ENCODE assay signal across 8 cellular contexts in the genomic region with DNA sequence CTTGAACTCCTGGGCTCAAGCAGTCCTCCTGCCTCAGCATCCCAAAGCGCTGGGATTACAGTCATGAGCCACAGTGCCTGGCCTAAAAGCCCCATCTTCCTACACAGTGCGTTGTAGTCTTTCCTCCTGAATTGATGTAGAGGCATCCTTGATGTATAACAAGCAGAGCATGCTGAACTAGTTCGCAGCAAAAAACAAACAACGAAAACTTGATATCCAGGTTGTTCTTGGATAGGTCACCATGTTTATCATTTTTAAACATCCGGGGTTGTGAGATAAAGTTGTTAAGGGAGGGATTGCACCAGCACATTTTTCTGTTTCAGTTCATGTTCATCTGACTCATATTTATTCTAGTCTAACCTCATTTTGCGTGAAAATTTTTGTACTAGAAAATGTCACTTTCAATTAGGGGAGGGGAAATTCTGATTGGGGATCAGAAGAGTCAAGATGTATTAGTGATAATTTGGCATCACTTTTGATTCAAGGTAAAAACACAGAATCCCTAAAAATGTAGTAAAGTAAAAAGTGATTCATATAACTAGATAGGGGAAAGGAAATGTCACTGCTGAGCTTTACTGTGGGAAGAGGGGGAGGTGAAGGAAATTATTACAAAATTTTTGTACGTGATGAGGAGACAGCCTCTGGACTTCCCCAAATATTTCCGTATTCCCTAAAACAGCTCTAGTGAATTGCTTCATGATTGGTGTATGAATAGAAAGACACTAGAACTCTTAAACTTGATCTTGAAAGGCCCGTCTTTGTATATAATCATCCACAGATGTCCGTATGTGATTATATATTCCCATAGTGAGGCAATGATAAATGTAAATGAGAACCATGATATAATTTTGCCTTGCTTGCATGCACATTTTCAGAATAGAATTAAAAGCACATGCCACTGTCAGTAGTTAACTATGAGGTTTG. TPM values are rescaled to one million over a fixed set of nuclear protein-coding genes. Genes with fewer than 3 reads are reported as not detected.
DNase-seq lines count a peak whose midpoint lies in the region; ATAC-seq, FAIRE-seq and TF ChIP-seq lines count a peak whose summit lies in the region.

No MANE protein-coding gene starts in this region.

- FAIRE-seq in GM12892 (lab: Jason Lieb, UNC) (peak; percentile 80), HepG2 (lab: Jason Lieb, UNC) (no peak)

- no peak overlapping the region for H3K4me3 ChIP-seq in HepG2 (replicated peaks in 1 of 3; ENCODE audit: insufficient read depth in 1 of 3, low read depth in 2 of 3, low read length in 3 of 3)

- H3K9ac ChIP-seq in HepG2 (ENCODE audit: insufficient read depth, low read depth, low read length), result no peak overlapping the region

- POLR2A ChIA-PET in HepG2 (lab: Yijun Ruan, JAX), result no interaction called here

- H3K27me3 Mint-ChIP-seq in activated naive CD8-positive, alpha-beta T cell treated with anti-CD3 and anti-CD28 coated beads, Interleukin-2, amount 50 U/mL, for 24 hours, result no peaks in the 10 kb centered on the region

- H3K4me1 ChIP-seq in HepG2 (ENCODE audit: insufficient read depth, low read length), result peaks cover 39% of the 10 kb centered on the region

- CTCF ChIA-PET in HepG2 (lab: Yijun Ruan, JAX; ENCODE audit: low intra/inter-chr PET ratio, low total read pairs), result no interaction called here

- no peaks in the 10 kb centered on the region for H3K9me3 ChIP-seq in HepG2 (ENCODE audit: low read length)

- H2AFZ ChIP-seq in HepG2 (ENCODE audit: low read length), result no peak overlapping the region

- no TSS peak for BruUV-seq in HepG2 (replicated peaks; lab: Mats Ljungman, UMichigan)

- no peaks in the 10 kb centered on the region for H3K9me3 Mint-ChIP-seq in activated naive CD8-positive, alpha-beta T cell treated with anti-CD3 and anti-CD28 coated beads, Interleukin-2, amount 50 U/mL, for 24 hours

- H3K27ac ChIP-seq in HepG2 (ENCODE audit: extremely low read length, insufficient read depth, low read length), result no peak overlapping the region

- TF ChIP-seq POLR2A in GM12892 (IDR thresholded peaks at IDR 0.05; ENCODE audit: low read depth, low read length), result no peak
- TF ChIP-seq POLR2A in HepG2 (IDR thresholded peaks at IDR 0.05; ENCODE audit: insufficient read depth in 1 of 2, low read depth in 2 of 2, low read length in 2 of 2), result no peak

- H3K27ac Mint-ChIP-seq in activated naive CD8-positive, alpha-beta T cell treated with anti-CD3 and anti-CD28 coated beads, Interleukin-2, amount 50 U/mL, for 24 hours, result peak overlapping the region; percentile 98

- peak; percentile 62 for ATAC-seq in HG03159 (IDR thresholded peaks at IDR 0.05; ENCODE audit: unreplicated experiment)
- ATAC-seq in activated naive CD8-positive, alpha-beta T cell treated with anti-CD3 and anti-CD28 coated beads, Interleukin-2, amount 50 U/mL, for 24 hours, result peak; percentile 68
- no peak for ATAC-seq in HepG2
- no peak for ATAC-seq in GM18907 (IDR thresholded peaks at IDR 0.05; ENCODE audit: unreplicated experiment)
- no peak for ATAC-seq in GM19452 (IDR thresholded peaks at IDR 0.05; ENCODE audit: unreplicated experiment)

- no peaks in the 10 kb centered on the region for H3K79me2 ChIP-seq in HepG2 (ENCODE audit: insufficient read depth, low read length)

- no peak for TF ChIP-seq RAD21 in HepG2 (CRISPR knock-in tag; IDR thresholded peaks at IDR 0.05)

- in situ Hi-C loops in HepG2 (cut with HindIII; ENCODE audit: extremely low pct_ligation_motif_present, low pct_unique_long_range_greater_than_20kb), result no loop called here

- no peaks in the 10 kb centered on the region for H4K20me1 ChIP-seq in HepG2 (ENCODE audit: insufficient read depth, low read length)

- no peak for TF ChIP-seq EP300 in HepG2 (IDR thresholded peaks at IDR 0.05; ENCODE audit: low read depth in 2 of 2, low read length in 2 of 2)
- no peak for TF ChIP-seq EP300 in HepG2 (CRISPR knock-in tag; IDR thresholded peaks at IDR 0.05; ENCODE audit: borderline replicate concordance)

- 78% methylated on average over 10 of the region's 10 CpGs for WGBS in HepG2 (ENCODE audit: low lambda C conversion rate)

- intact Hi-C loops in HepG2 (cut with micrococcal nuclease; ENCODE audit: unreplicated experiment), result loop anchor here (10.0 kb wide), 1 partner anchor 52 kb away; no protein-coding TSS in a partner anchor

- peak overlapping the region; percentile 68 for H3K4me3 Mint-ChIP-seq in activated naive CD8-positive, alpha-beta T cell treated with anti-CD3 and anti-CD28 coated beads, Interleukin-2, amount 50 U/mL, for 24 hours

- peaks cover 94% of the 10 kb centered on the region for H3K4me1 Mint-ChIP-seq in activated naive CD8-positive, alpha-beta T cell treated with anti-CD3 and anti-CD28 coated beads, Interleukin-2, amount 50 U/mL, for 24 hours

- no peak overlapping the region for H3K4me2 ChIP-seq in HepG2 (ENCODE audit: low read depth, low read length)

- no peaks in the 10 kb centered on the region; a peak in 1 of 5 replicates for H3K27me3 ChIP-seq in HepG2 (ENCODE audit: control insufficient read depth in 1 of 2, insufficient read depth in 2 of 2, low read length in 2 of 2)

- no peak for TF ChIP-seq CTCF in HepG2 (CRISPR knock-in tag; IDR thresholded peaks at IDR 0.05)

- no peaks in the 10 kb centered on the region for H3K36me3 ChIP-seq in HepG2 (replicated peaks in 1 of 2; ENCODE audit: control insufficient read depth in 1 of 2, insufficient read depth in 2 of 2, low read length in 2 of 2)

- DNase-seq in GM12892 (ENCODE audit: insufficient read length) (no peak), HepG2 (ENCODE audit: low spot score) (peak; percentile 39), iPS-NIHi7 (ENCODE audit: extremely low spot score) (no peak), GOT3 (lab: John Stamatoyannopoulos, UW) (no peak)
- DNase-seq in activated naive CD8-positive, alpha-beta T cell treated with anti-CD3 and anti-CD28 coated beads, Interleukin-2, amount 50 U/mL, for 24 hours, result no peak

- peaks cover 54% of the 10 kb centered on the region for H3K36me3 Mint-ChIP-seq in activated naive CD8-positive, alpha-beta T cell treated with anti-CD3 and anti-CD28 coated beads, Interleukin-2, amount 50 U/mL, for 24 hours (ENCODE audit: low read depth)

RNA-seq across cellular contexts. Expression of gene RAB8B, which starts 22.9 kb away (rescaled TPM):
- 73.7 TPM for polyA plus RNA-seq in GM12892 (2012; ENCODE audit: missing spikeins)
- 14.2 and 20.4 TPM in 2 replicates for total RNA-seq in HepG2 (2016; rRNA removed; fragmentation: Illumina TruSeq; extraction: Trizol)
- total RNA-seq in HepG2 (2016; cell fraction: cytosol; rRNA removed; fragmentation: Illumina TruSeq; extraction: Trizol; ENCODE audit: low read depth), result 0.79 and 1.7 TPM in 2 replicates
- total RNA-seq in HepG2 (2016; cell fraction: insoluble cytoplasmic fraction; rRNA removed; fragmentation: Illumina TruSeq; extraction: Trizol), result 14.3 and 23.1 TPM in 2 replicates
- total RNA-seq in HepG2 (2016; cell fraction: membrane; rRNA removed; fragmentation: Illumina TruSeq; extraction: Trizol), result 4.1 and 5.5 TPM in 2 replicates
- 7.3 and 8.0 TPM in 2 replicates for total RNA-seq in HepG2 (2016; cell fraction: nucleus; rRNA removed; fragmentation: Illumina TruSeq; extraction: Trizol)
- polyA plus RNA-seq in HepG2 (2011; rRNA removed), result 4.7 and 6.8 TPM in 2 replicates
- polyA plus RNA-seq in HepG2 (2011; cell fraction: cytosol; rRNA removed), result 2.3 and 3.5 TPM in 2 replicates
- polyA plus RNA-seq in HepG2 (2011; cell fraction: nucleus; rRNA removed), result 3.0 TPM in 2 replicates
- 5.3 and 8.5 TPM in 2 replicates for polyA plus RNA-seq in HepG2 (2012)
- 1.4 and 1.5 TPM in 2 replicates for polyA plus RNA-seq in HepG2 (2016; cell fraction: cytosol; fragmentation: Illumina TruSeq; extraction: Trizol; ENCODE audit: low read depth)
- polyA plus RNA-seq in HepG2 (2016; cell fraction: insoluble cytoplasmic fraction; fragmentation: Illumina TruSeq; extraction: Trizol; ENCODE audit: low read depth), result 11.3 and 13.5 TPM in 2 replicates
- polyA plus RNA-seq in HepG2 (2016; cell fraction: membrane; fragmentation: Illumina TruSeq; extraction: Trizol; ENCODE audit: low read depth), result 2.8 and 2.9 TPM in 2 replicates
- polyA plus RNA-seq in HepG2 (2016; cell fraction: nucleus; fragmentation: Illumina TruSeq; extraction: Trizol; ENCODE audit: insufficient read depth, low read depth), result 7.1 and 7.6 TPM in 2 replicates
- polyA minus RNA-seq in HepG2 (2011; rRNA and poly(A)+ RNA removed; ENCODE audit: low replicate concordance), result 4.8 and 5.9 TPM in 2 replicates
- polyA minus RNA-seq in HepG2 (2011; cell fraction: cytosol; rRNA and poly(A)+ RNA removed), result 22.2 and 22.6 TPM in 2 replicates
- 5.2 and 8.2 TPM in 2 replicates for polyA minus RNA-seq in HepG2 (2011; cell fraction: nucleus; rRNA and poly(A)+ RNA removed)

RNA-seq across cellular contexts. Expression of gene RPS27L, which starts 55.0 kb away (rescaled TPM):
- polyA plus RNA-seq in GM12892 (2012; ENCODE audit: missing spikeins), result 409 TPM
- total RNA-seq in HepG2 (2016; rRNA removed; fragmentation: Illumina TruSeq; extraction: Trizol), result 433 and 596 TPM in 2 replicates
- 167 and 206 TPM in 2 replicates for total RNA-seq in HepG2 (2016; cell fraction: cytosol; rRNA removed; fragmentation: Illumina TruSeq; extraction: Trizol; ENCODE audit: low read depth)
- total RNA-seq in HepG2 (2016; cell fraction: insoluble cytoplasmic fraction; rRNA removed; fragmentation: Illumina TruSeq; extraction: Trizol), result 426 and 625 TPM in 2 replicates
- total RNA-seq in HepG2 (2016; cell fraction: membrane; rRNA removed; fragmentation: Illumina TruSeq; extraction: Trizol), result 209 and 262 TPM in 2 replicates
- total RNA-seq in HepG2 (2016; cell fraction: nucleus; rRNA removed; fragmentation: Illumina TruSeq; extraction: Trizol), result 142 and 149 TPM in 2 replicates
- 210 and 231 TPM in 2 replicates for polyA plus RNA-seq in HepG2 (2011; rRNA removed)
- 112 and 159 TPM in 2 replicates for polyA plus RNA-seq in HepG2 (2011; cell fraction: cytosol; rRNA removed)
- 53.6 and 77.1 TPM in 2 replicates for polyA plus RNA-seq in HepG2 (2011; cell fraction: nucleus; rRNA removed)
- polyA plus RNA-seq in HepG2 (2012), result 270 and 317 TPM in 2 replicates
- 194 and 258 TPM in 2 replicates for polyA plus RNA-seq in HepG2 (2016; cell fraction: cytosol; fragmentation: Illumina TruSeq; extraction: Trizol; ENCODE audit: low read depth)
- polyA plus RNA-seq in HepG2 (2016; cell fraction: insoluble cytoplasmic fraction; fragmentation: Illumina TruSeq; extraction: Trizol; ENCODE audit: low read depth), result 673 and 714 TPM in 2 replicates
- 226 and 313 TPM in 2 replicates for polyA plus RNA-seq in HepG2 (2016; cell fraction: membrane; fragmentation: Illumina TruSeq; extraction: Trizol; ENCODE audit: low read depth)
- polyA plus RNA-seq in HepG2 (2016; cell fraction: nucleus; fragmentation: Illumina TruSeq; extraction: Trizol; ENCODE audit: insufficient read depth, low read depth), result 277 and 280 TPM in 2 replicates
- 12.7 and 14.4 TPM in 2 replicates for polyA minus RNA-seq in HepG2 (2011; rRNA and poly(A)+ RNA removed; ENCODE audit: low replicate concordance)
- polyA minus RNA-seq in HepG2 (2011; cell fraction: cytosol; rRNA and poly(A)+ RNA removed), result 46.3 and 58.6 TPM in 2 replicates
- 80.2 and 91.3 TPM in 2 replicates for polyA minus RNA-seq in HepG2 (2011; cell fraction: nucleus; rRNA and poly(A)+ RNA removed)

Comparison
In these comparisons a context has a peak if more than half of its experiments do, and no peak if none do; other contexts are left out.
1. ATAC-seq: peak in HG03159 (single experiment) and activated naive CD8-positive, alpha-beta T cell treated with anti-CD3 and anti-CD28 coated beads, Interleukin-2, amount 50 U/mL, for 24 hours (single experiment); none in HepG2 (single experiment), GM18907 (single experiment) and GM19452 (single experiment).